ENCODE assay signal across 20 cellular contexts in the genomic region with DNA sequence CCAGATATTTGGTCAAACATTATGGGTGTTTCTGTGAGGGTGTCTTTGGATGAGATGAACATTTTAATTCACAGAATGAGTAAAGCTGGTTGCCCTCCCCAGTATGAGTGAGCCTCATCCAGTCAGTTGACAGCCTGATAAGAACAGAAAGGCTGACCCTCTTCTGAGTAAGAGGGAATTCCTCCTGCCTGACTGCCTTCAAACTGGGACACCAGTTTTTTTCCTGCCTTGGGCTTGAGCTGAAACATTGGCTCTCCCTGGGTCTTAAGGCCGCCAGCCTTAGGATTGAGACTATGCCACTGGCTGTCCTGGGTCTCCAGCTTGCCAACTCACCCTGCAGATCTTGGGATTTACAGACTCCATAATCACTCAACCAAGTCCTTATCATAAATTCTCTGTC. TPM values are rescaled to one million over a fixed set of nuclear protein-coding genes. Genes with fewer than 3 reads are reported as not detected.
DNase-seq lines count a peak whose midpoint lies in the region; ATAC-seq and TF ChIP-seq lines count a peak whose summit lies in the region.
"Had no signal": no experiment of that assay in that cellular context is flagged by ENCODE, and none has a peak within 500 bp of the region (broad histone marks: within the 10 kb centered on the region; RNA-seq: fewer than 3 reads in every experiment).

No MANE protein-coding gene starts in this region.

- H4K8ac ChIP-seq in mesendoderm (ENCODE audit: low read depth, low read length) = no peak overlapping the region

- no peaks in the 10 kb centered on the region for H3K79me1 ChIP-seq in mesendoderm (ENCODE audit: low read length)

- peaks cover 2% of the 10 kb centered on the region; the same call in 1 of the 2 replicates for H3K4me1 ChIP-seq in GM23248 (ENCODE audit: insufficient read depth)
- H3K4me1 ChIP-seq in mesendoderm (ENCODE audit: control insufficient read depth, low read depth, low read length) = no peaks in the 10 kb centered on the region
- H3K4me1 ChIP-seq: SJCRH30 had no signal

- H2BK5ac ChIP-seq in mesendoderm (ENCODE audit: low read length) = no peak overlapping the region

- WGBS in GM23248 (ENCODE audit: low coverage in 1 of 2, low lambda C conversion rate in 2 of 2, missing lambda C conversion rate in 2 of 2), 2 experiments = 100% methylated on average over 1 of the region's 1 CpG
- no CpG with 5 or more reads among the region's 1 CpG for WGBS in mesendoderm (ENCODE audit: extremely low coverage, insufficient coverage, low lambda C conversion rate)

- H3K4ac ChIP-seq in mesendoderm (ENCODE audit: low read depth, low read length) = no peak overlapping the region

- DNase-seq in GM23248 (peak; percentile 17), WTC11 (ENCODE audit: low spot score) (no peak), fibroblast of pulmonary artery (ENCODE audit: low read depth) (peak; percentile 44), mesendoderm (peak; percentile 52), NCI-H345 (lab: John Stamatoyannopoulos, UW) (no peak), Kasumi-1 (lab: John Stamatoyannopoulos, UW) (no peak)
- DNase-seq in stimulated activated CD8-positive, alpha-beta memory T cell treated with anti-CD3 and anti-CD28 coated beads, Interleukin-4, amount 100 ng/mL, for 48 hours = no peak
- no peak for DNase-seq in activated CD8-positive, alpha-beta memory T cell treated with anti-CD3 and anti-CD28 coated beads, Interleukin-2, amount 10 ng/mL, durations not matched to agents 7 days and 5 days
- DNase-seq: Calu3; CD8-positive, alpha-beta memory T cell; DMS153; GDM1; MG63; NCI-H1417; NCI-H1694 treated with DMSO at 0.1 percent for 48 hours; NCI-H2081 treated with DMSO at 0.1 percent for 48 hours; NCI-H2171 treated with DMSO at 0.1 percent for 48 hours; NCI-H446 treated with DMSO at 0.1 percent for 48 hours; SJCRH30 had no signal

- H3K27ac ChIP-seq in GM23248 (no peak overlapping the region), mesendoderm (ENCODE audit: low read depth, low read length) (no peak overlapping the region)
- H3K27ac ChIP-seq: C4-2B, SJCRH30 had no signal

- 0 out of 2 replicates have a peak, but pooled peaks cover 4% of the 10 kb centered on the region for H3K4me1 Mint-ChIP-seq in WTC11
- H3K4me1 Mint-ChIP-seq in activated CD8-positive, alpha-beta memory T cell treated with anti-CD3 and anti-CD28 coated beads, Interleukin-2, amount 10 ng/mL, durations not matched to agents 7 days and 5 days = peaks cover 2% of the 10 kb centered on the region
- H3K4me1 Mint-ChIP-seq: CD8-positive, alpha-beta memory T cell had no signal

- no peak overlapping the region for H3K4me3 Mint-ChIP-seq in WTC11
- no peak overlapping the region for H3K4me3 Mint-ChIP-seq in activated CD8-positive, alpha-beta memory T cell treated with anti-CD3 and anti-CD28 coated beads, Interleukin-2, amount 10 ng/mL, durations not matched to agents 7 days and 5 days
- H3K4me3 Mint-ChIP-seq: CD8-positive, alpha-beta memory T cell had no signal

- H3K36me3 ChIP-seq in GM23248 (ENCODE audit: low read depth) = no peaks in the 10 kb centered on the region
- H3K36me3 ChIP-seq in mesendoderm (ENCODE audit: control insufficient read depth, insufficient read depth, low read length) = no peaks in the 10 kb centered on the region
- H3K36me3 ChIP-seq: MG63, SJCRH30 had no signal

- H2BK120ac ChIP-seq in mesendoderm (ENCODE audit: low read depth, low read length) = no peak overlapping the region

- H3K9me2 ChIP-seq in GM23248 (ENCODE audit: insufficient read depth) = no peaks in the 10 kb centered on the region

- TF ChIP-seq CTCF in WTC11 (IDR thresholded peaks at IDR 0.05) (no peak), fibroblast of pulmonary artery (IDR thresholded peaks at IDR 0.05; ENCODE audit: low read length, missing control alignments) (no peak)

- H3K18ac ChIP-seq in mesendoderm (ENCODE audit: low read length) = no peak overlapping the region

- H4K20me1 ChIP-seq in GM23248 (ENCODE audit: insufficient read depth) = no peaks in the 10 kb centered on the region

- CTCF ChIA-PET in WTC11 (lab: Charles Lee) = no interaction called here
- CTCF ChIA-PET in activated CD8-positive, alpha-beta memory T cell treated with anti-CD3 and anti-CD28 coated beads, Interleukin-2, amount 10 ng/mL, durations not matched to agents 7 days and 5 days (lab: Charles Lee) = no interaction called here

- H2AK5ac ChIP-seq in mesendoderm (ENCODE audit: low read length) = no peak overlapping the region

- H3K27me3 ChIP-seq in GM23248 (replicated peaks; ENCODE audit: insufficient read depth) = no peaks in the 10 kb centered on the region
- H3K27me3 ChIP-seq in mesendoderm (ENCODE audit: insufficient read depth, low read length, poor library complexity) = no peaks in the 10 kb centered on the region
- H3K27me3 ChIP-seq: MG63, SJCRH30 had no signal

- H3K9ac ChIP-seq in GM23248 (no peak overlapping the region), mesendoderm (ENCODE audit: low read length) (no peak overlapping the region)

- H3K36me3 Mint-ChIP-seq in WTC11 = no peaks in the 10 kb centered on the region
- no peaks in the 10 kb centered on the region for H3K36me3 Mint-ChIP-seq in activated CD8-positive, alpha-beta memory T cell treated with anti-CD3 and anti-CD28 coated beads, Interleukin-2, amount 10 ng/mL, durations not matched to agents 7 days and 5 days
- H3K36me3 Mint-ChIP-seq: CD8-positive, alpha-beta memory T cell had no signal

- 0 out of 2 replicates have a peak, but pooled peaks have one; percentile 26 for ATAC-seq in WTC11
- no peak for ATAC-seq in activated CD8-positive, alpha-beta memory T cell treated with anti-CD3 and anti-CD28 coated beads, Interleukin-2, amount 10 ng/mL, durations not matched to agents 7 days and 5 days

- H3K4me3 ChIP-seq in GM23248 (no peak overlapping the region), fibroblast of pulmonary artery (replicated peaks; ENCODE audit: low read depth, low read length) (no peak overlapping the region), mesendoderm (ENCODE audit: low read length) (no peak overlapping the region)
- H3K4me3 ChIP-seq: MG63, SJCRH30 had no signal

- H3K4me2 ChIP-seq in GM23248 (ENCODE audit: unreplicated experiment) = no peak overlapping the region
- no peak overlapping the region for H3K4me2 ChIP-seq in mesendoderm (ENCODE audit: low read length)

- no peak overlapping the region for H3K56ac ChIP-seq in mesendoderm (ENCODE audit: low read length)

- H3K27me3 Mint-ChIP-seq in WTC11 (ENCODE audit: low read depth) = no peaks in the 10 kb centered on the region
- peaks cover 25% of the 10 kb centered on the region for H3K27me3 Mint-ChIP-seq in activated CD8-positive, alpha-beta memory T cell treated with anti-CD3 and anti-CD28 coated beads, Interleukin-2, amount 10 ng/mL, durations not matched to agents 7 days and 5 days

- no peaks in the 10 kb centered on the region for H3F3A ChIP-seq in GM23248 (ENCODE audit: insufficient read depth)

- no peak overlapping the region for H2AFZ ChIP-seq in GM23248

- no peaks in the 10 kb centered on the region for H3K9me3 Mint-ChIP-seq in WTC11
- no peaks in the 10 kb centered on the region for H3K9me3 Mint-ChIP-seq in activated CD8-positive, alpha-beta memory T cell treated with anti-CD3 and anti-CD28 coated beads, Interleukin-2, amount 10 ng/mL, durations not matched to agents 7 days and 5 days (ENCODE audit: low read depth)

- H4K5ac ChIP-seq in mesendoderm (ENCODE audit: low read length) = no peak overlapping the region

- H3K23ac ChIP-seq in mesendoderm (ENCODE audit: low read length) = no peak overlapping the region

- in situ Hi-C loops in GM23248 (cut with MboI) = no loop called here

- H3K79me2 ChIP-seq in GM23248 (ENCODE audit: insufficient read depth) (no peaks in the 10 kb centered on the region), mesendoderm (ENCODE audit: control insufficient read depth, insufficient read depth, low read length) (no peaks in the 10 kb centered on the region)

- H2BK15ac ChIP-seq in mesendoderm (replicated peaks; ENCODE audit: low read depth) = no peak overlapping the region

- H3K9me3 ChIP-seq in GM23248 (ENCODE audit: low read depth) = no peaks in the 10 kb centered on the region
- H3K9me3 ChIP-seq: MG63, SJCRH30 had no signal

- POLR2A ChIA-PET in WTC11 (lab: Charles Lee) = interaction anchor here (0.6 kb wide), 1 partner anchor 325 kb away, joined by 3 read pairs; no protein-coding TSS in a partner anchor

- H3K27ac Mint-ChIP-seq in WTC11 = no peak overlapping the region
- no peak overlapping the region for H3K27ac Mint-ChIP-seq in activated CD8-positive, alpha-beta memory T cell treated with anti-CD3 and anti-CD28 coated beads, Interleukin-2, amount 10 ng/mL, durations not matched to agents 7 days and 5 days
- H3K27ac Mint-ChIP-seq: CD8-positive, alpha-beta memory T cell had no signal

TF ChIP-seq in WTC11, 78 proteins besides CTCF, POLR2A, EP300 and RAD21 (continues in another document):
- TF ChIP-seq RORB (CRISPR knock-in tag; IDR thresholded peaks at IDR 0.05) (no peak), ETV6 (CRISPR knock-in tag; IDR thresholded peaks at IDR 0.05) (no peak), KAT7 (CRISPR knock-in tag; IDR thresholded peaks at IDR 0.05; ENCODE audit: borderline replicate concordance) (no peak), ZBTB21 (CRISPR knock-in tag; IDR thresholded peaks at IDR 0.05; ENCODE audit: borderline replicate concordance) (no peak), TP53 (CRISPR knock-in tag; IDR thresholded peaks at IDR 0.05) (no peak)
- TF ChIP-seq, protein P1, sequence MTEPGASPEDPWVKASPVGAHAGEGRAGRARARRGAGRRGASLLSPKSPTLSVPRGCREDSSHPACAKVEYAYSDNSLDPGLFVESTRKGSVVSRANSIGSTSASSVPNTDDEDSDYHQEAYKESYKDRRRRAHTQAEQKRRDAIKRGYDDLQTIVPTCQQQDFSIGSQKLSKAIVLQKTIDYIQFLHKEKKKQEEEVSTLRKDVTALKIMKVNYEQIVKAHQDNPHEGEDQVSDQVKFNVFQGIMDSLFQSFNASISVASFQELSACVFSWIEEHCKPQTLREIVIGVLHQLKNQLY (CRISPR knock-in tag; IDR thresholded peaks at IDR 0.05) = no peak

RNA-seq across cellular contexts. Expression of a gene that starts 14.5 kb away (rescaled TPM):
- 1.5 and 1.9 TPM in 2 replicates for total RNA-seq in GM23248 (2014; rRNA removed; shearing (Covaris generic))
- polyA plus RNA-seq in GM23248 (2016; fragmentation: Nextera tagmentation; extraction: Ambion mirVana) = 0.61 and 0.96 TPM in 2 replicates
- total RNA-seq in WTC11 (2021) = 7.4 to 8.7 TPM (median 7.9 TPM) in 3 replicates
- polyA plus RNA-seq in mesendoderm (2013, experiment 1 of 2) = 19.2 TPM
- polyA plus RNA-seq in mesendoderm (2013, experiment 2 of 2) = 19.6 TPM
- total RNA-seq in activated CD8-positive, alpha-beta memory T cell treated with anti-CD3 and anti-CD28 coated beads, Interleukin-2, amount 10 ng/mL, durations not matched to agents 7 days and 5 days = 1 to 10 TPM; 1.8 to 4.3 TPM

Comparison
In these comparisons a context has a peak if more than half of its experiments do, and no peak if none do; other contexts are left out.
1. DNase-seq: peak in GM23248 (single experiment), fibroblast of pulmonary artery (single experiment) and mesendoderm (single experiment); none in WTC11 (single experiment), NCI-H345 (single experiment), stimulated activated CD8-positive, alpha-beta memory T cell treated with anti-CD3 and anti-CD28 coated beads, Interleukin-4, amount 100 ng/mL, for 48 hours (single experiment), Kasumi-1 (0 of 2) and activated CD8-positive, alpha-beta memory T cell treated with anti-CD3 and anti-CD28 coated beads, Interleukin-2, amount 10 ng/mL, durations not matched to agents 7 days and 5 days (single experiment).